ENCODE assay signal across 23 cellular contexts in genomic region chr6:122429328-122429727, GRCh38. TPM values are rescaled to one million over a fixed set of nuclear protein-coding genes. Genes with fewer than 3 reads are reported as not detected.
DNase-seq lines count a peak whose midpoint lies in the region; ATAC-seq, FAIRE-seq and TF ChIP-seq lines count a peak whose summit lies in the region.
"Had no signal": no experiment of that assay in that cellular context is flagged by ENCODE, and none has a peak within 500 bp of the region (broad histone marks: within the 10 kb centered on the region; RNA-seq: fewer than 3 reads in every experiment).

No MANE protein-coding gene starts in this region.

- no peaks in the 10 kb centered on the region for H3K9me1 ChIP-seq in K562 (ENCODE audit: control insufficient read depth, insufficient read depth, low read length)

- H3K4me3 Mint-ChIP-seq in CD8-positive, alpha-beta T cell: no peak overlapping the region
- H3K4me3 Mint-ChIP-seq: CD4-positive, alpha-beta memory T cell; HFFc6 had no signal

- H3K4me1 ChIP-seq in CD8-positive, alpha-beta T cell (ENCODE audit: insufficient read depth, low read length): no peaks in the 10 kb centered on the region
- H3K4me1 ChIP-seq in K562 (replicated peaks in 1 of 2; ENCODE audit: control insufficient read depth in 2 of 2, insufficient read depth in 2 of 2, low read length in 2 of 2) (no peaks in the 10 kb centered on the region; a peak in 1 of 5 replicates), HepG2 (ENCODE audit: insufficient read depth, low read length) (no peaks in the 10 kb centered on the region), tibial nerve (no peaks in the 10 kb centered on the region)

- in situ Hi-C loops in K562 (cut with MboI) (no loop called here), HepG2 (cut with HindIII; ENCODE audit: extremely low pct_ligation_motif_present, low pct_unique_long_range_greater_than_20kb) (no loop called here)

- no peak for FAIRE-seq in K562 (lab: Jason Lieb, UNC)
- no peak for FAIRE-seq in HepG2 (lab: Jason Lieb, UNC)
- FAIRE-seq: GM12892 had no signal

- intact Hi-C loops in CD8-positive, alpha-beta T cell (cut with DNase I, micrococcal nuclease): no loop called here
- intact Hi-C loops in K562 (cut with micrococcal nuclease): no loop called here
- intact Hi-C loops in HepG2 (cut with micrococcal nuclease; ENCODE audit: unreplicated experiment): no loop called here

- CTCF ChIA-PET in CD8-positive, alpha-beta T cell (lab: Charles Lee): interaction anchor here (1.0 kb wide), 1 partner anchor 48 kb away, joined by 3 read pairs; no protein-coding TSS in a partner anchor
- CTCF ChIA-PET in K562 (lab: Yijun Ruan, JAX; ENCODE audit: low intra/inter-chr PET ratio): no interaction called here
- CTCF ChIA-PET in HepG2 (lab: Yijun Ruan, JAX; ENCODE audit: low intra/inter-chr PET ratio, low total read pairs): no interaction called here

- peaks cover 34% of the 10 kb centered on the region for H3K36me3 ChIP-seq in CD8-positive, alpha-beta T cell (ENCODE audit: insufficient read depth, low read length)
- H3K36me3 ChIP-seq in K562 (ENCODE audit: control insufficient read depth, insufficient read depth, low read length): peaks cover 83% of the 10 kb centered on the region
- H3K36me3 ChIP-seq in HepG2 (replicated peaks in 1 of 2; ENCODE audit: control insufficient read depth in 1 of 2, insufficient read depth in 2 of 2, low read length in 2 of 2): peaks cover 8 to 55% of the 10 kb centered on the region in 2 experiments
- peaks cover 0 to 53% (median 8%) of the 10 kb centered on the region in 3 donors for H3K36me3 ChIP-seq in tibial nerve

- H3K4me2 ChIP-seq in K562 (ENCODE audit: insufficient read depth, low read length) (no peak overlapping the region), HepG2 (ENCODE audit: low read depth, low read length) (no peak overlapping the region)

- H3K9me3 ChIP-seq in CD8-positive, alpha-beta T cell (ENCODE audit: low read length): no peaks in the 10 kb centered on the region
- H3K9me3 ChIP-seq in K562 (replicated peaks; ENCODE audit: control insufficient read depth, insufficient read depth, low read depth, low read length) (no peaks in the 10 kb centered on the region), HepG2 (ENCODE audit: low read length) (no peaks in the 10 kb centered on the region), tibial nerve (no peaks in the 10 kb centered on the region)

- no peak for TF ChIP-seq POLR2A in K562 (conservative IDR thresholded peaks at IDR 0.05)
- no peak for TF ChIP-seq POLR2A in HepG2 (IDR thresholded peaks at IDR 0.05; ENCODE audit: insufficient read depth in 1 of 2, low read depth in 2 of 2, low read length in 2 of 2)
- no peak for TF ChIP-seq POLR2A in tibial nerve (IDR thresholded peaks at IDR 0.05)

- TF ChIP-seq RAD21 in K562 (CRISPR knock-in tag; conservative IDR thresholded peaks at IDR 0.05 in 1 of 2, IDR thresholded peaks at IDR 0.05 in 1 of 2) (no peak), HepG2 (CRISPR knock-in tag; IDR thresholded peaks at IDR 0.05) (no peak)

- H3K79me2 ChIP-seq in K562 (ENCODE audit: control insufficient read depth, insufficient read depth, low read length) (no peaks in the 10 kb centered on the region; the same call in 2 of the 3 replicates), HepG2 (ENCODE audit: insufficient read depth, low read length) (no peaks in the 10 kb centered on the region)

- no peak overlapping the region for H3K9ac ChIP-seq in K562 (ENCODE audit: insufficient read depth in 1 of 2, low read depth in 2 of 2, low read length in 2 of 2)
- no peak overlapping the region for H3K9ac ChIP-seq in HepG2 (ENCODE audit: insufficient read depth, low read depth, low read length)

- TF ChIP-seq EP300 in K562 (IDR thresholded peaks at IDR 0.05; ENCODE audit: low read length): no peak
- no peak for TF ChIP-seq EP300 in HepG2 (IDR thresholded peaks at IDR 0.05; ENCODE audit: low read depth in 2 of 2, low read length in 2 of 2)
- no peak for TF ChIP-seq EP300 in HepG2 (CRISPR knock-in tag; IDR thresholded peaks at IDR 0.05; ENCODE audit: borderline replicate concordance)
- TF ChIP-seq EP300 in tibial nerve (IDR thresholded peaks at IDR 0.05): no peak

- no peak overlapping the region for H3K4me3 ChIP-seq in CD8-positive, alpha-beta T cell (ENCODE audit: low read depth, low read length)
- no peak overlapping the region for H3K4me3 ChIP-seq in K562
- no peak overlapping the region for H3K4me3 ChIP-seq in HepG2 (replicated peaks in 1 of 3; ENCODE audit: insufficient read depth in 1 of 3, low read depth in 2 of 3, low read length in 3 of 3)
- no peak overlapping the region for H3K4me3 ChIP-seq in tibial nerve

- peak; percentile 22 to 39 for DNase-seq in AML-193 (lab: John Stamatoyannopoulos, UW)
- no peak for DNase-seq in CD8-positive, alpha-beta T cell
- no peak for DNase-seq in K562 (ENCODE audit: extremely low read depth in 1 of 4, low spot score in 3 of 4)
- no peak for DNase-seq in HepG2 (ENCODE audit: low spot score)
- DNase-seq in tibial nerve (ENCODE audit: low spot score in 2 of 2): no peak
- DNase-seq in NCI-H748 (lab: John Stamatoyannopoulos, UW; ENCODE audit: unreplicated experiment): no peak
- DNase-seq in activated CD8-positive, alpha-beta memory T cell treated with anti-CD3 and anti-CD28 coated beads for 24 hours: no peak
- DNase-seq: CD4-positive, alpha-beta memory T cell; DND-41; H7; HFFc6; KBM-7; MV-4-11; NCI-H1105 treated with DMSO at 0.1 percent for 48 hours; NCI-H2081; NCI-H2171; NCI-H345; NCI-H524; NCI-H82; OCI-M1; SW 1271 had no signal

- no peak for TF ChIP-seq CTCF in CD8-positive, alpha-beta T cell (IDR thresholded peaks at IDR 0.05)
- TF ChIP-seq CTCF in K562 (IDR thresholded peaks at IDR 0.05 in 2 of 3, conservative IDR thresholded peaks at IDR 0.05 in 1 of 3; ENCODE audit: insufficient read depth in 2 of 3, low read depth in 1 of 3, low read length in 3 of 3): no peak
- TF ChIP-seq CTCF in HepG2 (CRISPR knock-in tag; IDR thresholded peaks at IDR 0.05): no peak
- no peak for TF ChIP-seq CTCF in tibial nerve (IDR thresholded peaks at IDR 0.05)

- no TSS peak for BruUV-seq in K562 (replicated peaks; lab: Mats Ljungman, UMichigan)
- BruUV-seq in HepG2 (replicated peaks; lab: Mats Ljungman, UMichigan): no TSS peak

- H3K9me3 Mint-ChIP-seq in CD8-positive, alpha-beta T cell: no peaks in the 10 kb centered on the region
- H3K9me3 Mint-ChIP-seq: CD4-positive, alpha-beta memory T cell; HFFc6 had no signal

- POLR2A ChIA-PET in CD8-positive, alpha-beta T cell (lab: Charles Lee): interaction anchor here (1.6 kb wide), 1 partner anchor 14 kb away, joined by 3 read pairs; no protein-coding TSS in a partner anchor
- POLR2A ChIA-PET in K562 (lab: Yijun Ruan, JAX) (no interaction called here), HepG2 (lab: Yijun Ruan, JAX) (no interaction called here)

- H3K27me3 Mint-ChIP-seq in CD8-positive, alpha-beta T cell (ENCODE audit: low read depth): no peaks in the 10 kb centered on the region
- H3K27me3 Mint-ChIP-seq: CD4-positive, alpha-beta memory T cell had no signal

- H3K27me3 ChIP-seq in CD8-positive, alpha-beta T cell (ENCODE audit: insufficient read depth, low read length): no peaks in the 10 kb centered on the region
- H3K27me3 ChIP-seq in K562 (ENCODE audit: control insufficient read depth in 2 of 2, insufficient read depth in 2 of 2, low read length in 2 of 2) (no peaks in the 10 kb centered on the region), HepG2 (ENCODE audit: control insufficient read depth in 1 of 2, insufficient read depth in 2 of 2, low read length in 2 of 2) (no peaks in the 10 kb centered on the region), tibial nerve (no peaks in the 10 kb centered on the region)

- no peak overlapping the region for H3K27ac ChIP-seq in CD8-positive, alpha-beta T cell (ENCODE audit: low read depth, low read length)
- no peak overlapping the region for H3K27ac ChIP-seq in K562 (ENCODE audit: extremely low read depth, low read depth, low read length)
- H3K27ac ChIP-seq in HepG2 (ENCODE audit: extremely low read length, insufficient read depth, low read length): no peak overlapping the region
- no peak overlapping the region for H3K27ac ChIP-seq in tibial nerve

- H4K20me1 ChIP-seq in K562 (replicated peaks; ENCODE audit: control insufficient read depth, insufficient read depth, low read length): no peaks in the 10 kb centered on the region
- no peaks in the 10 kb centered on the region for H4K20me1 ChIP-seq in HepG2 (ENCODE audit: insufficient read depth, low read length)

- peak overlapping the region; percentile 21 for H3K27ac Mint-ChIP-seq in CD8-positive, alpha-beta T cell
- H3K27ac Mint-ChIP-seq: HFFc6 had no signal

- peaks cover 90% of the 10 kb centered on the region for H3K36me3 Mint-ChIP-seq in CD8-positive, alpha-beta T cell

- ATAC-seq in CD8-positive, alpha-beta T cell: no peak
- ATAC-seq in K562 (no peak), HepG2 (no peak)
- ATAC-seq: Right ventricle myocardium inferior had no signal

- H3K4me1 Mint-ChIP-seq in CD8-positive, alpha-beta T cell (ENCODE audit: low read depth): no peaks in the 10 kb centered on the region

- H2AFZ ChIP-seq in K562 (ENCODE audit: low read depth, low read length): no peak overlapping the region
- no peak overlapping the region for H2AFZ ChIP-seq in HepG2 (ENCODE audit: low read length)

RNA-seq across cellular contexts. Expression of gene HSF2, which starts 29.9 kb away (rescaled TPM):
- total RNA-seq in CD8-positive, alpha-beta T cell: 10 to 100 TPM; 41.6 to 44.8 TPM
- total RNA-seq in K562 (2011; cell fraction: chromatin; rRNA removed; ENCODE audit: low replicate concordance): 15.6 and 37.3 TPM in 2 replicates
- total RNA-seq in K562 (2011; cell fraction: nucleolus; rRNA removed): 8.2 and 21.1 TPM in 2 replicates
- 16.1 and 18.7 TPM in 2 replicates for total RNA-seq in K562 (2011; cell fraction: nucleoplasm; rRNA removed)
- total RNA-seq in K562 (2014; rRNA removed) (22.8 and 23.2 TPM in 2 replicates), K562 (2014; rRNA removed; fragmentation: Illumina TruSeq; extraction: Trizol) (29.7 and 31.1 TPM in 2 replicates), K562 (2015; rRNA removed; fragmentation: Illumina TruSeq; extraction: Trizol) (25.2 and 26.1 TPM in 2 replicates), K562 (2021) (19.1 and 19.7 TPM in 2 replicates), HepG2 (2016; rRNA removed; fragmentation: Illumina TruSeq; extraction: Trizol) (24.8 and 27.6 TPM in 2 replicates), tibial nerve (10 to 100 TPM; 20.7 to 40.6 (median 31.5) TPM)
- polyA plus RNA-seq in K562 (2011; rRNA removed) (67.8 and 73.1 TPM in 2 replicates), K562 (2014; fragmentation: Illumina TruSeq; extraction: Trizol) (26.3 and 29.2 TPM in 2 replicates), K562 (2014; fragmentation: Nextera tagmentation; extraction: Ambion mirVana) (10 to 100 TPM; 27.2 to 39.0 TPM), K562 (2014; rRNA removed) (30.7 and 33.4 TPM in 2 replicates), HepG2 (2011; rRNA removed) (22.1 and 26.4 TPM in 2 replicates)
- polyA plus RNA-seq in K562 (2011; cell fraction: cytosol; rRNA removed): 16.7 and 30.5 TPM in 2 replicates
- 67.4 and 82.0 TPM in 2 replicates for polyA plus RNA-seq in K562 (2011; cell fraction: nucleus; rRNA removed)
- polyA plus RNA-seq in K562 (2012): 13.0 and 13.7 TPM in 2 replicates
- 67.8 and 70.2 TPM in 2 replicates for polyA minus RNA-seq in K562 (2011; rRNA and poly(A)+ RNA removed)
- polyA minus RNA-seq in K562 (2011; cell fraction: cytosol; rRNA and poly(A)+ RNA removed): 18.6 and 24.0 TPM in 2 replicates
- 19.1 and 31.4 TPM in 2 replicates for polyA minus RNA-seq in K562 (2011; cell fraction: nucleus; rRNA and poly(A)+ RNA removed)
- 7.1 and 10.7 TPM in 2 replicates for total RNA-seq in HepG2 (2016; cell fraction: cytosol; rRNA removed; fragmentation: Illumina TruSeq; extraction: Trizol; ENCODE audit: low read depth)
- total RNA-seq in HepG2 (2016; cell fraction: insoluble cytoplasmic fraction; rRNA removed; fragmentation: Illumina TruSeq; extraction: Trizol): 29.5 and 35.3 TPM in 2 replicates
- 14.0 and 17.8 TPM in 2 replicates for total RNA-seq in HepG2 (2016; cell fraction: membrane; rRNA removed; fragmentation: Illumina TruSeq; extraction: Trizol)
- 26.6 and 30.2 TPM in 2 replicates for total RNA-seq in HepG2 (2016; cell fraction: nucleus; rRNA removed; fragmentation: Illumina TruSeq; extraction: Trizol)
- polyA plus RNA-seq in HepG2 (2011; cell fraction: cytosol; rRNA removed): 12.7 and 16.8 TPM in 2 replicates
- polyA plus RNA-seq in HepG2 (2011; cell fraction: nucleus; rRNA removed): 18.7 and 22.0 TPM in 2 replicates
- polyA plus RNA-seq in HepG2 (2012): 11.0 and 12.2 TPM in 2 replicates
- polyA plus RNA-seq in HepG2 (2016; cell fraction: cytosol; fragmentation: Illumina TruSeq; extraction: Trizol; ENCODE audit: low read depth): 1.6 and 1.8 TPM in 2 replicates
- polyA plus RNA-seq in HepG2 (2016; cell fraction: insoluble cytoplasmic fraction; fragmentation: Illumina TruSeq; extraction: Trizol; ENCODE audit: low read depth): 21.4 and 22.2 TPM in 2 replicates
- polyA plus RNA-seq in HepG2 (2016; cell fraction: membrane; fragmentation: Illumina TruSeq; extraction: Trizol; ENCODE audit: low read depth): 3.8 TPM in 2 replicates
- 27.2 and 28.0 TPM in 2 replicates for polyA plus RNA-seq in HepG2 (2016; cell fraction: nucleus; fragmentation: Illumina TruSeq; extraction: Trizol; ENCODE audit: insufficient read depth, low read depth)
- 12.3 and 24.7 TPM in 2 replicates for polyA minus RNA-seq in HepG2 (2011; rRNA and poly(A)+ RNA removed; ENCODE audit: low replicate concordance)
- 15.3 and 17.6 TPM in 2 replicates for polyA minus RNA-seq in HepG2 (2011; cell fraction: cytosol; rRNA and poly(A)+ RNA removed)
- polyA minus RNA-seq in HepG2 (2011; cell fraction: nucleus; rRNA and poly(A)+ RNA removed): 33.7 and 35.9 TPM in 2 replicates

RNA-seq across cellular contexts. Expression of gene SERINC1, which starts 42.3 kb away (rescaled TPM):
- total RNA-seq in CD8-positive, alpha-beta T cell: 100 to 1,000 TPM; 222 to 228 TPM
- total RNA-seq in K562 (2011; cell fraction: chromatin; rRNA removed; ENCODE audit: low replicate concordance): 38.5 and 69.1 TPM in 2 replicates
- total RNA-seq in K562 (2011; cell fraction: nucleolus; rRNA removed): 36.2 and 45.5 TPM in 2 replicates
- 60.6 and 64.2 TPM in 2 replicates for total RNA-seq in K562 (2011; cell fraction: nucleoplasm; rRNA removed)
- total RNA-seq in K562 (2014; rRNA removed) (27.3 and 28.8 TPM in 2 replicates), K562 (2014; rRNA removed; fragmentation: Illumina TruSeq; extraction: Trizol) (59.6 and 71.7 TPM in 2 replicates), K562 (2015; rRNA removed; fragmentation: Illumina TruSeq; extraction: Trizol) (36.1 and 39.7 TPM in 2 replicates), K562 (2021) (31.7 and 34.3 TPM in 2 replicates), HepG2 (2016; rRNA removed; fragmentation: Illumina TruSeq; extraction: Trizol) (62.2 and 112 TPM in 2 replicates), tibial nerve (100 to 1,000 TPM; 167 to 275 (median 248) TPM)
- polyA plus RNA-seq in K562 (2011; rRNA removed) (41.2 and 64.6 TPM in 2 replicates), K562 (2014; fragmentation: Illumina TruSeq; extraction: Trizol) (46.1 and 47.9 TPM in 2 replicates), K562 (2014; fragmentation: Nextera tagmentation; extraction: Ambion mirVana) (10 to 100 TPM; 33.2 to 37.3 TPM), K562 (2014; rRNA removed) (41.0 and 42.2 TPM in 2 replicates), HepG2 (2011; rRNA removed) (93.5 and 97.7 TPM in 2 replicates)
- polyA plus RNA-seq in K562 (2011; cell fraction: cytosol; rRNA removed): 11.4 and 28.5 TPM in 2 replicates
- polyA plus RNA-seq in K562 (2011; cell fraction: nucleus; rRNA removed): 5.9 and 7.8 TPM in 2 replicates
- polyA plus RNA-seq in K562 (2012): 36.2 and 48.5 TPM in 2 replicates
- 84.9 and 96.4 TPM in 2 replicates for polyA minus RNA-seq in K562 (2011; rRNA and poly(A)+ RNA removed)
- 25.8 and 31.9 TPM in 2 replicates for polyA minus RNA-seq in K562 (2011; cell fraction: cytosol; rRNA and poly(A)+ RNA removed)
- 10.9 and 19.4 TPM in 2 replicates for polyA minus RNA-seq in K562 (2011; cell fraction: nucleus; rRNA and poly(A)+ RNA removed)
- 5.4 and 6.5 TPM in 2 replicates for total RNA-seq in HepG2 (2016; cell fraction: cytosol; rRNA removed; fragmentation: Illumina TruSeq; extraction: Trizol; ENCODE audit: low read depth)
- total RNA-seq in HepG2 (2016; cell fraction: insoluble cytoplasmic fraction; rRNA removed; fragmentation: Illumina TruSeq; extraction: Trizol): 61.8 and 116 TPM in 2 replicates
- 16.8 and 22.0 TPM in 2 replicates for total RNA-seq in HepG2 (2016; cell fraction: membrane; rRNA removed; fragmentation: Illumina TruSeq; extraction: Trizol)
- 87.4 and 101 TPM in 2 replicates for total RNA-seq in HepG2 (2016; cell fraction: nucleus; rRNA removed; fragmentation: Illumina TruSeq; extraction: Trizol)
- 47.2 and 97.2 TPM in 2 replicates for polyA plus RNA-seq in HepG2 (2011; cell fraction: cytosol; rRNA removed)
- 12.1 and 22.2 TPM in 2 replicates for polyA plus RNA-seq in HepG2 (2011; cell fraction: nucleus; rRNA removed)
- 161 and 173 TPM in 2 replicates for polyA plus RNA-seq in HepG2 (2012)
- polyA plus RNA-seq in HepG2 (2016; cell fraction: cytosol; fragmentation: Illumina TruSeq; extraction: Trizol; ENCODE audit: low read depth): 3.2 and 3.6 TPM in 2 replicates
- polyA plus RNA-seq in HepG2 (2016; cell fraction: insoluble cytoplasmic fraction; fragmentation: Illumina TruSeq; extraction: Trizol; ENCODE audit: low read depth): 47.0 and 52.4 TPM in 2 replicates
- 6.6 and 9.2 TPM in 2 replicates for polyA plus RNA-seq in HepG2 (2016; cell fraction: membrane; fragmentation: Illumina TruSeq; extraction: Trizol; ENCODE audit: low read depth)
- polyA plus RNA-seq in HepG2 (2016; cell fraction: nucleus; fragmentation: Illumina TruSeq; extraction: Trizol; ENCODE audit: insufficient read depth, low read depth): 94.6 and 98.2 TPM in 2 replicates
- polyA minus RNA-seq in HepG2 (2011; rRNA and poly(A)+ RNA removed; ENCODE audit: low replicate concordance): 37.1 and 104 TPM in 2 replicates
- 116 and 151 TPM in 2 replicates for polyA minus RNA-seq in HepG2 (2011; cell fraction: cytosol; rRNA and poly(A)+ RNA removed)
- 74.0 and 95.7 TPM in 2 replicates for polyA minus RNA-seq in HepG2 (2011; cell fraction: nucleus; rRNA and poly(A)+ RNA removed)

Comparison
In these comparisons a context has a peak if more than half of its experiments do, and no peak if none do; other contexts are left out.
1. DNase-seq: peak in AML-193 (2 of 2); none in CD8-positive, alpha-beta T cell (0 of 7), K562 (0 of 4), HepG2 (single experiment), tibial nerve (0 of 2), NCI-H748 (single experiment) and activated CD8-positive, alpha-beta memory T cell treated with anti-CD3 and anti-CD28 coated beads for 24 hours (single experiment).